In the genomic region with DNA sequence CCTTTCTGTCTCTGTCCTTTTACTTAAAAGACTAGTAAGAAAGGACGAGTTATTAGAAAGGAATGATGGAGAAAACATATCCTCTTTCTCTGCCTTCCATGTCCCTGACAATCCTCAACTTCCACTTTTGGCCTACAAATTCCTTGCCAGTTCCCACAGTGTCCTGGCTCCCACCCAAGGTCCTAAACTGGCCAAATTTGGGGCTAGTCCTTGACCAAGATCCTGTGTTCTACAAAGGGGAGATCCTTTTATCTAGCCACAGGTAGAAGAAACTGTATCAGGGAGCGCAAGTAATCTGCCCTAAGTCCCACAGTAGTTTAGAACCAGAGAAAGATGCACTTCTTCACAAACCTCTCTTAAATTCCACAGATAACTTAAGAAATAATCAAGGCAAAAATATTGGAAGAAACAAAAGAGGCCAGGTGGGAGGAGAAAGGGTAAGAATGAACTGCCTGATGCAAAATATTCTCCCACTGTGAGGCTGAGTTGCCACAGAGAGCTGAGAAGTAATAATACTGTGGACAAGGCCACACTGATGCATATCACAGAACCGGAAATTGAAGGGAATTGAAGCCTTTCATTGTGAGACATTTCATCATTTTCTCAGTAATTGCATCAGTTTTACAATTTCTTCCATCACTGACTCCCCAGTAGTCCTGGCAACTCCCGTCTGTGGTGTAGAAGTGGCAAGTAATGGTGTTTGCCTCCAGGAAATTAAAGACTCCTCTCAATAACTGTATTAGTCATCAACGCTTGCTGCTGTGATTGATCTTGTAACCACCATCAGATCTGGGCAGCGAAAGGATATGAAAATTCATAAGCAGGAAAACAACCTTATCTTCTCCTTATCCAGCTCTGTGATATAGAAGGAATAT, we compare ENCODE assay signal across 9 cellular contexts. TPM values are rescaled to one million over a fixed set of nuclear protein-coding genes. Genes with fewer than 3 reads are reported as not detected.
DNase-seq lines count a peak whose midpoint lies in the region; ATAC-seq and TF ChIP-seq lines count a peak whose summit lies in the region.
"Had no signal": no experiment of that assay in that cellular context is flagged by ENCODE, and none has a peak within 500 bp of the region (broad histone marks: within the 10 kb centered on the region; RNA-seq: fewer than 3 reads in every experiment).

No MANE protein-coding gene starts in this region.

- H3K4me3 ChIP-seq in fibroblast of the aortic adventitia (ENCODE audit: low read depth, low read length) = no peak overlapping the region
- no peak overlapping the region for H3K4me3 ChIP-seq in BE2C (ENCODE audit: low read depth, low read length)
- H3K4me3 ChIP-seq: dorsolateral prefrontal cortex had no signal

- TF ChIP-seq CTCF in fibroblast of the aortic adventitia (IDR thresholded peaks at IDR 0.05; ENCODE audit: insufficient read depth, low read length) = no peak
- no peak for TF ChIP-seq CTCF in BE2C (IDR thresholded peaks at IDR 0.05; ENCODE audit: low read depth, low read length)

- H3K36me3 ChIP-seq in BE2C = no peaks in the 10 kb centered on the region

- no peaks in the 10 kb centered on the region for H3K9me3 ChIP-seq in BE2C

- ATAC-seq in HG02763 (IDR thresholded peaks at IDR 0.05; ENCODE audit: unreplicated experiment) = peak; percentile 49
- no peak for ATAC-seq in GM21723 (IDR thresholded peaks at IDR 0.05; ENCODE audit: unreplicated experiment)

- in situ Hi-C loops in G401 (cut with HindIII; ENCODE audit: low sequenced_read_pairs) = no loop called here
- in situ Hi-C loops in SK-MEL-5 (cut with HindIII; ENCODE audit: low pct_unique_long_range_greater_than_20kb, low sequenced_read_pairs) = no loop called here

- H3K4me1 ChIP-seq in BE2C = no peaks in the 10 kb centered on the region

- DNase-seq in G401 (ENCODE audit: low spot score) (peak; percentile 74), SK-MEL-5 (ENCODE audit: low read depth, low spot score) (peak; percentile 42), fibroblast of the aortic adventitia (ENCODE audit: low read depth) (peak; percentile 79), HuH-7 (ENCODE audit: low spot score) (no peak), BE2C (no peak), KG1 (lab: John Stamatoyannopoulos, UW) (no peak)

- H3K27me3 ChIP-seq in BE2C = no peaks in the 10 kb centered on the region
- H3K27me3 ChIP-seq: dorsolateral prefrontal cortex had no signal

RNA-seq across cellular contexts. Expression of gene DNAJC12, which starts 47.2 kb away (rescaled TPM):
- total RNA-seq in G401 (2014; rRNA removed; shearing (Covaris generic)) = 1.1 and 15.8 TPM in 2 replicates
- 37.1 and 42.8 TPM in 2 replicates for total RNA-seq in SK-MEL-5 (2014; rRNA removed; shearing (Covaris generic))
- polyA plus RNA-seq in SK-MEL-5 (2015; cell fraction: cytosol; rRNA removed) = 21.2 and 24.0 TPM in 2 replicates
- 3.9 and 10.8 TPM in 2 replicates for polyA plus RNA-seq in SK-MEL-5 (2015; cell fraction: nucleus; rRNA removed)
- total RNA-seq in fibroblast of the aortic adventitia (ENCODE audit: low replicate concordance) = 1.1 and 14.9 TPM in 2 replicates
- polyA plus RNA-seq in BE2C (2012; ENCODE audit: insufficient read depth, insufficient read length, low read depth) = 33.6 TPM

Comparison
In these comparisons a context has a peak if more than half of its experiments do, and no peak if none do; other contexts are left out.
1. DNase-seq: peak in G401 (single experiment), SK-MEL-5 (single experiment) and fibroblast of the aortic adventitia (single experiment); none in HuH-7 (single experiment), BE2C (single experiment) and KG1 (single experiment).